In genomic region chr2:101287303-101287702, GRCh38 we compare ENCODE assay signal across 29 cellular contexts.
"Had no signal": no experiment of that assay in that cellular context is flagged by ENCODE, and none has a peak within 500 bp of the region (broad histone marks: within the 10 kb centered on the region; RNA-seq: fewer than 3 reads in every experiment).

No MANE protein-coding gene starts in this region.

- H3K4me1 Mint-ChIP-seq: memory B cell, neural crest cell had no signal

- H3K79me2 ChIP-seq: parathyroid adenoma had no signal

- H3K9ac ChIP-seq: parathyroid adenoma had no signal

- ATAC-seq: effector memory CD8-positive, alpha-beta T cell; heart right ventricle; left cardiac atrium; left ventricle myocardium superior; natural killer cell treated with Interleukin-12 subunit alpha and Interleukin-12 subunit beta and Interleukin-15 and Interleukin-18, amount 100 ng/mL, for 72 hours; sciatic nerve had no signal

- H3K9me3 ChIP-seq: esophagus squamous epithelium, heart right ventricle, stomach, thyroid gland, vagina had no signal

- H3K27me3 ChIP-seq: esophagus squamous epithelium, heart right ventricle, stomach, thyroid gland, vagina had no signal

- H3K9me3 Mint-ChIP-seq: effector memory CD8-positive, alpha-beta T cell; memory B cell; natural killer cell treated with Interleukin-12 subunit alpha and Interleukin-12 subunit beta and Interleukin-15 and Interleukin-18, amount 100 ng/mL, for 72 hours; neural crest cell had no signal

- H3K27ac ChIP-seq: esophagus squamous epithelium, heart right ventricle, parathyroid adenoma, stomach, thyroid gland, vagina had no signal

- H3K4me2 ChIP-seq: smooth muscle cell had no signal

- H3K4me1 ChIP-seq: esophagus squamous epithelium, parathyroid adenoma, stomach, thyroid gland, vagina had no signal

- H3K4me3 ChIP-seq: esophagus squamous epithelium, heart right ventricle, lung, smooth muscle cell, stomach, thyroid gland, vagina had no signal

- H3K27me3 Mint-ChIP-seq: effector memory CD8-positive, alpha-beta T cell; memory B cell; natural killer cell treated with Interleukin-12 subunit alpha and Interleukin-12 subunit beta and Interleukin-15 and Interleukin-18, amount 100 ng/mL, for 72 hours; progenitor cell of endocrine pancreas had no signal

- H2AFZ ChIP-seq: parathyroid adenoma had no signal

- DNase-seq: cortex of kidney; effector memory CD8-positive, alpha-beta T cell; erythroblast; esophagus squamous epithelium; foreskin melanocyte; glutamatergic neuron; heart right ventricle; hippocampal formation; left cardiac atrium; left ventricle myocardium superior; stimulated activated CD4-positive, alpha-beta T cell treated with anti-CD3 and anti-CD28 coated beads, Interleukin-12 subunit alpha, Interleukin-12 subunit beta, amount 100 ng/mL, for 4 hours; stimulated activated CD4-positive, alpha-beta T cell treated with anti-CD3 and anti-CD28 coated beads, Interleukin-1b, Interleukin-23, amount 100 ng/mL, for 48 hours; stimulated activated CD4-positive, alpha-beta T cell treated with anti-CD3 and anti-CD28 coated beads, Interleukin-4, amount 100 ng/mL, for 1 hour; stimulated activated CD8-positive, alpha-beta memory T cell treated with anti-CD3 and anti-CD28 coated beads, Interleukin-4, amount 100 ng/mL, for 48 hours; stimulated activated naive CD4-positive, alpha-beta T cell treated with Interleukin-2 at 50 U/mL for 16 hours; stomach; thyroid gland; trophoblast cell had no signal

- H3K4me3 Mint-ChIP-seq: effector memory CD8-positive, alpha-beta T cell; memory B cell; natural killer cell treated with Interleukin-12 subunit alpha and Interleukin-12 subunit beta and Interleukin-15 and Interleukin-18, amount 100 ng/mL, for 72 hours; neural crest cell had no signal

- H3K27ac Mint-ChIP-seq: memory B cell, progenitor cell of endocrine pancreas had no signal

- FAIRE-seq: endometrium, islet of Langerhans had no signal
